Comparison of ENCODE assay signal across 27 cellular contexts in genomic region chr20:11555510-11555909, GRCh38.
"Had no signal": no experiment of that assay in that cellular context is flagged by ENCODE, and none has a peak within 500 bp of the region (broad histone marks: within the 10 kb centered on the region; RNA-seq: fewer than 3 reads in every experiment).

No MANE protein-coding gene starts in this region.

- FAIRE-seq: RCC 7860 had no signal

- H3K27ac ChIP-seq: KMS-11, PC-9, RWPE1, SJCRH30, SK-N-MC had no signal

- H3K9me3 ChIP-seq: SJCRH30 had no signal

- H3K27me3 ChIP-seq: SJCRH30 had no signal

- H3K36me3 ChIP-seq: SJCRH30 had no signal

- ATAC-seq: Panc1, Right ventricle myocardium inferior, SK-N-SH treated with all-trans-retinoic acid at 6 μM for 48 hours had no signal

- DNase-seq: Karpas-422, KBM-7, MM.1S, NCI-H1092, NCI-H1105, NCI-H1436, NCI-H146, NCI-H187, NCI-H2081, NCI-H2171 treated with DMSO at 0.1 percent for 48 hours, NCI-H2227 treated with DMSO at 0.1 percent for 48 hours, NCI-H345, NCI-H510A treated with DMSO at 0.1 percent for 48 hours, NCI-H524 treated with DMSO at 0.1 percent for 48 hours, NCI-H526 treated with DMSO at 0.1 percent for 48 hours, NCI-H774, PC-9, SHP77, SIG-M5, SJCRH30 had no signal

- H3K4me1 ChIP-seq: SJCRH30 had no signal

- H3K4me3 ChIP-seq: PC-9, SJCRH30, SK-N-MC had no signal
